In the genomic region with DNA sequence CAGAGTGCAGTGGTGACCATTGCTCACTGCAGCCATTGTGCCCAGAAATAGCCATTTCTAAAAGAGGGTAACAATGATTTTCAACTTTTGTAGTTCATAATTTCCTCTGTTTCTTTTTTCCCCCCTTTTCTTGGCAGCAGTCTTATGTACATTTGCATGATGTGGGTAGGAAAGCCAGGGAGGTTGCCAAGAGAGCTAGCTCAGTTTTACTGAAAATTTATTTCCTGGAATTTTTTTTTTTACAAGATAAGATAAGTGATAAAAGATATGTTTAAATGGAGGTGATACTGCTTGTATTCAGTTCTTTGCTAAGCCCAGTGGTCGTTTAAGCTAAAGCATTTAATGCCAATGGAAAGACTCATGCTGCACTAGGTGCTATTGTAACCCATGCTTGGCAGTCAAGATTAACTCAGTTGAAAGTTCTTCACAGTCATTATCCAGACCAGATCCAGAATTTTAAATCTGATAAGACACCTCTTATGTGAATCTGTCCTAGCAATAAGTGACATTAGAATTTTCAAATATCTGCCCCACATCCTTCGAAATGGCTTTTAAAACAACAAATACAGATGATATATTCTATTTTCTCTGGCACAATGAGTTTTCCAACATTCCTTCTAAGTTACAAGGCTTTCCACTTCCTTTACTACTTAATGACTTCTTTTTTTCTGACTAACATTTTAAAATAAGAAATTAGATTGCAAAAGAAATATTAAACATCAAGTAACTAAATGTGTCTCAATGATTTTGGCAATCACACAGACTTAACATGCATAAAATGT, we compare ENCODE assay signal across 11 cellular contexts. TPM values are rescaled to one million over a fixed set of nuclear protein-coding genes. Genes with fewer than 3 reads are reported as not detected.
A peak's percentile ranks its signal among the peaks of the same experiment; 100 is the strongest.
DNase-seq lines count a peak whose midpoint lies in the region; ATAC-seq, FAIRE-seq and TF ChIP-seq lines count a peak whose summit lies in the region.
"Had no signal": no experiment of that assay in that cellular context is flagged by ENCODE, and none has a peak within 500 bp of the region (broad histone marks: within the 10 kb centered on the region; RNA-seq: fewer than 3 reads in every experiment).

No MANE protein-coding gene starts in this region.

- peak overlapping the region in 3 of 4 donors; percentile 7 to 67 (median 56) for H3K27ac ChIP-seq in pancreas

- TF ChIP-seq CTCF in epithelial cell of esophagus (IDR thresholded peaks at IDR 0.05; ENCODE audit: insufficient read depth, low read depth, low read length, missing control alignments) (no peak), pancreas (IDR thresholded peaks at IDR 0.05) (no peak)

- intact Hi-C loops in pancreas (cut with DNase I), result no loop called here

- no peaks in the 10 kb centered on the region for H3K9me3 ChIP-seq in pancreas

- peak; percentile 74 for FAIRE-seq in pancreas (lab: Jason Lieb, UNC)

- H3K36me3 ChIP-seq in pancreas, result no peaks in the 10 kb centered on the region

- peaks cover 10 to 21% (median 14%) of the 10 kb centered on the region in 3 donors for H3K4me1 ChIP-seq in pancreas

- DNase-seq in AG20443 (ENCODE audit: low spot score) (peak; percentile 29), NCI-H226 (peak; percentile 56), epithelial cell of esophagus (ENCODE audit: low read depth) (peak; percentile 20), pancreas (peak in 1 of 6 donors; percentile 60), globus pallidus (ENCODE audit: low spot score) (no peak), CD1c-positive myeloid dendritic cell (ENCODE audit: extremely low spot score) (no peak)
- no peak for DNase-seq in stimulated activated CD8-positive, alpha-beta memory T cell treated with anti-CD3 and anti-CD28 coated beads, Interleukin-4, amount 100 ng/mL, for 48 hours
- DNase-seq: activated T-cell treated with anti-CD3 and anti-CD28 coated beads, Interleukin-2, amount 50 U/mL, for 24 hours; substantia nigra had no signal

- ATAC-seq in pancreas (peak in 1 of 4 donors; percentile 2), HG03439 (IDR thresholded peaks at IDR 0.05; ENCODE audit: unreplicated experiment) (no peak)

- H3K4me3 ChIP-seq in epithelial cell of esophagus (ENCODE audit: low read length), result no peak overlapping the region
- no peak overlapping the region for H3K4me3 ChIP-seq in pancreas

- WGBS in pancreas, 2 donors, result 35 to 43% methylated on average over 2 of the region's 2 CpGs

- no peaks in the 10 kb centered on the region for H3K27me3 ChIP-seq in pancreas

RNA-seq across cellular contexts. Expression of gene ATP8B1, which starts 4.4 kb away (rescaled TPM):
- 10 to 100 TPM; 32.2 to 44.8 (median 38.8) TPM for total RNA-seq in pancreas
- 10 to 100 TPM in 1 of 2 donors, 1 to 10 TPM in 1; 8.0 to 10.2 TPM for polyA plus RNA-seq in pancreas
- polyA plus RNA-seq: neural cell had no signal

Comparison
In these comparisons a context has a peak if more than half of its experiments do, and no peak if none do; other contexts are left out.
1. DNase-seq: peak in AG20443 (single experiment), NCI-H226 (single experiment) and epithelial cell of esophagus (single experiment); none in globus pallidus (single experiment), CD1c-positive myeloid dendritic cell (single experiment) and stimulated activated CD8-positive, alpha-beta memory T cell treated with anti-CD3 and anti-CD28 coated beads, Interleukin-4, amount 100 ng/mL, for 48 hours (single experiment).